ENCODE assay signal across 18 cellular contexts in genomic region chr6:133415262-133415661, GRCh38.
"Had no signal": no experiment of that assay in that cellular context is flagged by ENCODE, and none has a peak within 500 bp of the region (broad histone marks: within the 10 kb centered on the region; RNA-seq: fewer than 3 reads in every experiment).

No MANE protein-coding gene starts in this region.

- H3K27ac ChIP-seq: SJCRH30 had no signal

- H3K4me3 ChIP-seq: SJCRH30 had no signal

- H3K27me3 ChIP-seq: SJCRH30 had no signal

- H3K9me3 ChIP-seq: SJCRH30 had no signal

- H3K36me3 ChIP-seq: SJCRH30 had no signal

- DNase-seq: KBM-7, MV-4-11, NCI-H1048, NCI-H1105, NCI-H1436 treated with DMSO at 0.1 percent for 48 hours, NCI-H1694, NCI-H187 treated with DMSO at 0.1 percent for 48 hours, NCI-H2029 treated with DMSO at 0.1 percent for 48 hours, NCI-H226, NCI-H446, NCI-H510A, NCI-H524 treated with DMSO at 0.1 percent for 48 hours, NCI-H69, NCI-H774, RPMI8226, SHP77 treated with DMSO at 0.1 percent for 48 hours, SJCRH30 had no signal

- ATAC-seq: SK-N-SH treated with all-trans-retinoic acid at 6 μM for 48 hours had no signal
